Comparison of ENCODE assay signal across 31 cellular contexts in genomic region chr3:23094412-23094811, GRCh38.
"Had no signal": no experiment of that assay in that cellular context is flagged by ENCODE, and none has a peak within 500 bp of the region (broad histone marks: within the 10 kb centered on the region; RNA-seq: fewer than 3 reads in every experiment).

No MANE protein-coding gene starts in this region.

- FAIRE-seq: TTC549 had no signal

- DNase-seq: activated B cell treated with CpG ODN at 0.5 μM for 24 hours; activated CD4-positive, alpha-beta memory T cell treated with anti-CD3 and anti-CD28 coated beads for 36 hours; activated CD4-positive, alpha-beta memory T cell treated with anti-CD3 and anti-CD28 coated beads, Interleukin-2, amount 10 ng/mL, durations not matched to agents 7 days and 5 days; activated CD4-positive, alpha-beta T cell treated with anti-CD3 and anti-CD28 coated beads for 1 hour; activated CD4-positive, alpha-beta T cell treated with anti-CD3 and anti-CD28 coated beads for 36 hours; activated CD4-positive, alpha-beta T cell treated with anti-CD3 and anti-CD28 coated beads for 4 hours; activated CD4-positive, alpha-beta T cell treated with anti-CD3 and anti-CD28 coated beads for 48 hours; activated CD4-positive, alpha-beta T cell treated with anti-CD3 and anti-CD28 coated beads, Interleukin-2, amount 10 ng/mL, durations not matched to agents 24 days and 14 days; activated CD4-positive, alpha-beta T cell treated with anti-CD3 and anti-CD28 coated beads, Interleukin-2, amount 10 ng/mL, durations not matched to agents 7 days and 5 days; activated CD4-positive, alpha-beta T cell treated with anti-CD3 and anti-CD28 coated beads, Interleukin-2, amount 50 U/mL, for 1 hour; activated CD4-positive, alpha-beta T cell treated with anti-CD3 and anti-CD28 coated beads, Interleukin-2, amount 50 U/mL, for 4 hours; activated CD4-positive, alpha-beta T cell treated with anti-CD3 and anti-CD28 coated beads, Interleukin-2, amount 50 U/mL, for 48 hours; activated CD4-positive, CD25-positive, alpha-beta regulatory T cell; activated CD4-positive, CD25-positive, alpha-beta regulatory T cell treated with anti-CD3 and anti-CD28 coated beads, Interleukin-2, amount 50 U/mL, for 72 hours; activated CD8-positive, alpha-beta memory T cell treated with anti-CD3 and anti-CD28 coated beads, Interleukin-2, amount 10 ng/mL, durations not matched to agents 7 days and 5 days; activated CD8-positive, alpha-beta memory T cell treated with anti-CD3 and anti-CD28 coated beads, Interleukin-2, amount 50 U/mL, for 4 hours; activated CD8-positive, alpha-beta memory T cell treated with anti-CD3 and anti-CD28 coated beads, Interleukin-2, amount 50 U/mL, for 48 hours; activated CD8-positive, alpha-beta T cell treated with anti-CD3 and anti-CD28 coated beads for 36 hours; activated CD8-positive, alpha-beta T cell treated with anti-CD3 and anti-CD28 coated beads, Interleukin-2, amount 10 ng/mL, durations not matched to agents 7 days and 5 days; activated T-cell treated with anti-CD3 and anti-CD28 coated beads for 4 hours; T-cell; T-helper 1 cell; T-helper 17 cell; T-helper 2 cell; T-helper 9 cell; T1000; WERI-Rb-1 had no signal

- H3K36me3 ChIP-seq: WERI-Rb-1 had no signal

- H3K27ac ChIP-seq: VCaP, WERI-Rb-1 had no signal

- ATAC-seq: activated CD4-positive, CD25-positive, alpha-beta regulatory T cell treated with anti-CD3 and anti-CD28 coated beads, Interleukin-2, amount 50 U/mL, for 24 hours; activated CD8-positive, alpha-beta memory T cell treated with anti-CD3 and anti-CD28 coated beads, Interleukin-2, amount 10 ng/mL, durations not matched to agents 7 days and 5 days; activated CD8-positive, alpha-beta T cell treated with anti-CD3 and anti-CD28 coated beads for 36 hours; activated CD8-positive, alpha-beta T cell treated with anti-CD3 and anti-CD28 coated beads, Interleukin-2, amount 10 ng/mL, durations not matched to agents 7 days and 5 days; T-cell; T-helper 17 cell; WTC11 had no signal
